Comparison of ENCODE assay signal across 8 cellular contexts in genomic region chr16:578870-579405, GRCh38. TPM values are rescaled to one million over a fixed set of nuclear protein-coding genes. Genes with fewer than 3 reads are reported as not detected.
A peak's percentile ranks its signal among the peaks of the same experiment; 100 is the strongest.
DNase-seq lines count a peak whose midpoint lies in the region; ATAC-seq, FAIRE-seq and TF ChIP-seq lines count a peak whose summit lies in the region.

No MANE protein-coding gene starts in this region.

- TF ChIP-seq EP300 in GM12878 (IDR thresholded peaks at IDR 0.05; ENCODE audit: borderline replicate concordance in 1 of 2, control insufficient read depth in 1 of 2, low read depth in 2 of 2, low read length in 2 of 2): no peak

- H2AFZ ChIP-seq in GM12878 (ENCODE audit: control insufficient read depth, low read depth, low read length): no peak overlapping the region

- TF ChIP-seq POLR2A in GM12878 (IDR thresholded peaks at IDR 0.05; ENCODE audit: low read depth, low read length): 0 out of 2 replicates have a peak, but pooled peaks have one; percentile 28

- no peak for FAIRE-seq in GM12878 (lab: Jason Lieb, UNC)

- CTCF ChIA-PET in GM12878 (lab: Yijun Ruan, JAX): interaction anchor here (1.1 kb wide), 1 partner anchor 9 kb away, joined by 5 read pairs; no protein-coding TSS in a partner anchor

- POLR2A ChIA-PET in GM12878 (lab: Charles Lee): no interaction called here

- RAD21 ChIA-PET in GM12878 (lab: Charles Lee; ENCODE audit: unreplicated experiment): no interaction called here

- no TSS peak for BruUV-seq in GM12878 (replicated peaks; lab: Mats Ljungman, UMichigan)

- no peaks in the 10 kb centered on the region for H3K27me3 ChIP-seq in BLaER1 treated with 17β-estradiol and CSF1 and Interleukin-3, amounts not matched to agents 10 nM and 100 nM
- H3K27me3 ChIP-seq in GM12878 (replicated peaks in 1 of 2; ENCODE audit: control insufficient read depth in 2 of 2, insufficient read depth in 2 of 2, low read length in 1 of 2): no peaks in the 10 kb centered on the region

- peak overlapping the region in 10 of 11 experiments; percentile 37 to 89 (median 58); a peak in 17 of 22 replicates for H3K4me2 ChIP-seq in BLaER1 treated with 17β-estradiol and CSF1 and Interleukin-3, amounts not matched to agents 10 nM and 100 nM
- no peak overlapping the region for H3K4me2 ChIP-seq in GM12878 (ENCODE audit: control insufficient read depth, insufficient read depth)

- peaks cover 9 to 39% (median 22%) of the 10 kb centered on the region in 11 experiments; a peak in 21 of 22 replicates for H3K36me3 ChIP-seq in BLaER1 treated with 17β-estradiol and CSF1 and Interleukin-3, amounts not matched to agents 10 nM and 100 nM
- H3K36me3 ChIP-seq in GM12878 (ENCODE audit: control insufficient read depth in 2 of 2, insufficient read depth in 2 of 2, low read length in 1 of 2): no peaks in the 10 kb centered on the region; a peak in 2 of 4 replicates

- H3K9me3 ChIP-seq in BLaER1 treated with 17β-estradiol and CSF1 and Interleukin-3, amounts not matched to agents 10 nM and 100 nM (replicated peaks in 1 of 11): no peaks in the 10 kb centered on the region
- H3K9me3 ChIP-seq in T-helper 17 cell (ENCODE audit: control insufficient read depth, low read length, poor library complexity, severe bottlenecking) (no peaks in the 10 kb centered on the region), GM12878 (replicated peaks; ENCODE audit: control insufficient read depth, insufficient read depth, low read length) (no peaks in the 10 kb centered on the region)

- H3K9me3 Mint-ChIP-seq in HFFc6: no peaks in the 10 kb centered on the region

- TF ChIP-seq RAD21 in GM12878 (IDR thresholded peaks at IDR 0.05; ENCODE audit: insufficient read depth, low read depth, low read length): peak; percentile 63

- 25% methylated on average over 33 of the region's 34 CpGs for WGBS in GM12878 (ENCODE audit: insufficient coverage, insufficient replicate concordance, low lambda C conversion rate, missing lambda C conversion rate)

- H3K36me3 Mint-ChIP-seq in HFFc6 (ENCODE audit: low read depth) (no peaks in the 10 kb centered on the region), T-helper 17 cell (ENCODE audit: low read depth) (no peaks in the 10 kb centered on the region)

- peaks cover 28 to 69% (median 62%) of the 10 kb centered on the region in 10 experiments for H3K4me1 ChIP-seq in BLaER1 treated with 17β-estradiol and CSF1 and Interleukin-3, amounts not matched to agents 10 nM and 100 nM
- H3K4me1 ChIP-seq in GM12878 (ENCODE audit: control insufficient read depth, insufficient read depth, low read length): no peaks in the 10 kb centered on the region

- H3K27ac Mint-ChIP-seq in HFFc6 (no peak overlapping the region), T-helper 17 cell (no peak overlapping the region)

- SMC1A ChIA-PET in GM12878 (lab: Charles Lee; ENCODE audit: uncharacterized antibody, unreplicated experiment): no interaction called here

- ATAC-seq in T-helper 17 cell (peak; percentile 95), GM12878 (peak; percentile 97), HG02938 (IDR thresholded peaks at IDR 0.05; ENCODE audit: unreplicated experiment) (no peak)

- H4K20me1 ChIP-seq in BLaER1 treated with 17β-estradiol and CSF1 and Interleukin-3, amounts not matched to agents 10 nM and 100 nM: peaks cover 0 to 65% (median 37%) of the 10 kb centered on the region in 11 experiments; a peak in 16 of 22 replicates
- no peaks in the 10 kb centered on the region for H4K20me1 ChIP-seq in GM12878 (ENCODE audit: control insufficient read depth, insufficient read depth)

- H3K4me1 Mint-ChIP-seq in HFFc6 (ENCODE audit: low read depth) (no peaks in the 10 kb centered on the region), T-helper 17 cell (peaks cover 7% of the 10 kb centered on the region)

- no peaks in the 10 kb centered on the region for H3K79me2 ChIP-seq in GM12878 (ENCODE audit: control insufficient read depth, insufficient read depth, low read length)

- H3K27me3 Mint-ChIP-seq in HFFc6 (ENCODE audit: insufficient read depth): no peaks in the 10 kb centered on the region
- H3K27me3 Mint-ChIP-seq in T-helper 17 cell: no peaks in the 10 kb centered on the region

- DNase-seq in HFFc6 (no peak), T-helper 17 cell (peak; percentile 41 to 57 (median 51)), GM12878 (ENCODE audit: low read depth, low spot score) (no peak), iPS-NIHi7 (ENCODE audit: extremely low spot score) (peak; percentile 85), amniotic stem cell (lab: John Stamatoyannopoulos, UW) (no peak)
- peak; percentile 79 for DNase-seq in stimulated activated CD4-positive, alpha-beta T cell treated with anti-CD3 and anti-CD28 coated beads, Interleukin-15, amount 100 ng/mL, for 24 hours

- intact Hi-C loops in GM12878 (cut with micrococcal nuclease; ENCODE audit: unreplicated experiment): loop anchor here (1.0 kb wide), 1 partner anchor 81 kb away; no protein-coding TSS in a partner anchor

- no peak overlapping the region; a peak in 1 of 20 replicates for H3K4me3 ChIP-seq in BLaER1 treated with 17β-estradiol and CSF1 and Interleukin-3, amounts not matched to agents 10 nM and 100 nM
- H3K4me3 ChIP-seq in GM12878: no peak overlapping the region

- peak overlapping the region in 4 of 11 experiments; percentile 39 to 56 (median 47); a peak in 3 of 22 replicates for H3K9ac ChIP-seq in BLaER1 treated with 17β-estradiol and CSF1 and Interleukin-3, amounts not matched to agents 10 nM and 100 nM
- H3K9ac ChIP-seq in GM12878 (ENCODE audit: control insufficient read depth, insufficient read depth, low read length): no peak overlapping the region

- peak; percentile 82 for TF ChIP-seq CTCF in HFFc6 (IDR thresholded peaks at IDR 0.05)
- TF ChIP-seq CTCF in GM12878 (IDR thresholded peaks at IDR 0.05 in 2 of 3, conservative IDR thresholded peaks at IDR 0.05 in 1 of 3; ENCODE audit: control insufficient read depth in 2 of 3, extremely low read depth in 1 of 3, insufficient read depth in 1 of 3, low read depth in 3 of 3, low read length in 3 of 3): peak; percentile 68 to 95 (median 88)

- no peak overlapping the region for H3K27ac ChIP-seq in BLaER1 treated with 17β-estradiol and CSF1 and Interleukin-3, amounts not matched to agents 10 nM and 100 nM
- H3K27ac ChIP-seq in GM12878 (ENCODE audit: control insufficient read depth, insufficient read depth): no peak overlapping the region

- in situ Hi-C loops in GM12878 (cut with MboI): no loop called here

- H3K4me3 Mint-ChIP-seq in HFFc6: no peak overlapping the region
- H3K4me3 Mint-ChIP-seq in T-helper 17 cell: no peak overlapping the region

RNA-seq across cellular contexts. Expression of gene PIGQ, which starts 9.2 kb away (rescaled TPM):
- 10 to 100 TPM; 30.4 to 39.5 (median 35.4) TPM for total RNA-seq in HFFc6 (2021; fragmentation: NEBNext Ultra II Directional; extraction: Animal tissue kit (Norgen Biotek cat#: 25700))
- total RNA-seq in T-helper 17 cell (10 to 100 TPM; 25.6 to 32.4 TPM), GM12878 (2014; rRNA removed) (15.5 and 17.5 TPM in 2 replicates), GM12878 (2014; rRNA removed; fragmentation: Illumina TruSeq; extraction: Trizol) (4.5 and 5.5 TPM in 2 replicates), GM12878 (2021) (24.0 and 31.3 TPM in 2 replicates)
- total RNA-seq in GM12878 (2013; cell fraction: nucleolus; rRNA removed): 39.2 and 47.0 TPM in 2 replicates
- 3.2 TPM for polyA plus RNA-seq in GM12878 (2011; ENCODE audit: low read depth)
- polyA plus RNA-seq in GM12878 (2011; rRNA removed) (2.0 and 5.7 TPM in 2 replicates), GM12878 (2014; fragmentation: Illumina TruSeq; extraction: Trizol) (1.9 and 4.4 TPM in 2 replicates), GM12878 (2014; fragmentation: Nextera tagmentation; extraction: Ambion mirVana) (1 to 10 TPM in 1 of 2 experiments, not detected in 1; 1.8 TPM), GM12878 (2014; rRNA removed) (26.6 and 28.5 TPM in 2 replicates), GM12878 (2016; fragmentation: Nextera tagmentation; extraction: Ambion mirVana) (10 to 100 TPM; 25.6 to 30.7 TPM)
- polyA plus RNA-seq in GM12878 (2011; cell fraction: cytosol; rRNA removed): 7.9 and 14.6 TPM in 2 replicates
- polyA plus RNA-seq in GM12878 (2011; cell fraction: nucleus; rRNA removed): 62.1 and 85.8 TPM in 2 replicates
- polyA plus RNA-seq in GM12878 (2012): 12.2 and 13.2 TPM in 2 replicates
- 7.8 and 15.8 TPM in 2 replicates for polyA minus RNA-seq in GM12878 (2011; rRNA and poly(A)+ RNA removed)
- polyA minus RNA-seq in GM12878 (2011; cell fraction: cytosol; rRNA and poly(A)+ RNA removed): 6.1 and 7.1 TPM in 2 replicates
- 16.1 and 27.3 TPM in 2 replicates for polyA minus RNA-seq in GM12878 (2011; cell fraction: nucleus; rRNA and poly(A)+ RNA removed)

RNA-seq across cellular contexts. Expression of gene RAB40C, which starts 10.9 kb away (rescaled TPM):
- total RNA-seq in HFFc6 (2021; fragmentation: NEBNext Ultra II Directional; extraction: Animal tissue kit (Norgen Biotek cat#: 25700)): 10 to 100 TPM; 11.3 to 14.8 (median 12.2) TPM
- 10 to 100 TPM; 10.6 to 11.6 TPM for total RNA-seq in T-helper 17 cell
- total RNA-seq in GM12878 (2013; cell fraction: nucleolus; rRNA removed): 9.6 and 12.5 TPM in 2 replicates
- total RNA-seq in GM12878 (2014; rRNA removed): 10.2 and 10.6 TPM in 2 replicates
- 1.8 and 3.3 TPM in 2 replicates for total RNA-seq in GM12878 (2014; rRNA removed; fragmentation: Illumina TruSeq; extraction: Trizol)
- 10.0 and 11.8 TPM in 2 replicates for total RNA-seq in GM12878 (2021)
- polyA plus RNA-seq in GM12878 (2011; ENCODE audit: low read depth): 2.0 TPM
- 2.1 and 3.9 TPM in 2 replicates for polyA plus RNA-seq in GM12878 (2011; rRNA removed)
- 7.3 and 10.2 TPM in 2 replicates for polyA plus RNA-seq in GM12878 (2011; cell fraction: cytosol; rRNA removed)
- polyA plus RNA-seq in GM12878 (2011; cell fraction: nucleus; rRNA removed): 12.8 and 17.3 TPM in 2 replicates
- 6.6 and 7.5 TPM in 2 replicates for polyA plus RNA-seq in GM12878 (2012)
- polyA plus RNA-seq in GM12878 (2014; fragmentation: Illumina TruSeq; extraction: Trizol): 2.0 TPM in 1 of 2 replicates, not detected in the other
- polyA plus RNA-seq in GM12878 (2014; fragmentation: Nextera tagmentation; extraction: Ambion mirVana): under 1 TPM; 0.06 to 0.35 TPM
- 12.8 and 14.3 TPM in 2 replicates for polyA plus RNA-seq in GM12878 (2014; rRNA removed)
- polyA plus RNA-seq in GM12878 (2016; fragmentation: Nextera tagmentation; extraction: Ambion mirVana): 1 to 10 TPM; 5.2 to 6.9 TPM
- polyA minus RNA-seq in GM12878 (2011; rRNA and poly(A)+ RNA removed): 2.6 and 6.1 TPM in 2 replicates
- polyA minus RNA-seq in GM12878 (2011; cell fraction: cytosol; rRNA and poly(A)+ RNA removed): 5.7 and 7.1 TPM in 2 replicates
- 2.7 TPM in 2 replicates for polyA minus RNA-seq in GM12878 (2011; cell fraction: nucleus; rRNA and poly(A)+ RNA removed)

RNA-seq across cellular contexts. Expression of gene NHLRC4, which starts 12.1 kb away (rescaled TPM):
- total RNA-seq in HFFc6 (2021; fragmentation: NEBNext Ultra II Directional; extraction: Animal tissue kit (Norgen Biotek cat#: 25700)): under 1 TPM in 5 of 6 experiments, not detected in 1; 0.24 to 0.58 (median 0.28) TPM
- total RNA-seq in T-helper 17 cell (1 to 10 TPM in 1 of 2 donors, under 1 TPM in 1; 0.86 to 1.4 TPM), GM12878 (2014; rRNA removed) (1.1 and 1.5 TPM in 2 replicates), GM12878 (2014; rRNA removed; fragmentation: Illumina TruSeq; extraction: Trizol) (0.13 and 0.18 TPM in 2 replicates), GM12878 (2021) (0.67 and 0.72 TPM in 2 replicates)
- total RNA-seq in GM12878 (2013; cell fraction: nucleolus; rRNA removed): 8.6 and 10.5 TPM in 2 replicates
- polyA plus RNA-seq in GM12878 (2011; ENCODE audit: low read depth): 0.54 TPM
- polyA plus RNA-seq in GM12878 (2011; rRNA removed) (0.35 and 0.57 TPM in 2 replicates), GM12878 (2014; fragmentation: Illumina TruSeq; extraction: Trizol) (0.07 TPM in 1 of 2 replicates, not detected in the other), GM12878 (2014; fragmentation: Nextera tagmentation; extraction: Ambion mirVana) (not detected), GM12878 (2014; rRNA removed) (0.97 and 1.1 TPM in 2 replicates), GM12878 (2016; fragmentation: Nextera tagmentation; extraction: Ambion mirVana) (under 1 TPM in 1 of 2 experiments, not detected in 1; 0.52 TPM)
- 0.79 and 0.85 TPM in 2 replicates for polyA plus RNA-seq in GM12878 (2011; cell fraction: cytosol; rRNA removed)
- 4.8 and 5.7 TPM in 2 replicates for polyA plus RNA-seq in GM12878 (2011; cell fraction: nucleus; rRNA removed)
- polyA plus RNA-seq in GM12878 (2012): 1.6 TPM in 2 replicates
- 0.29 and 0.52 TPM in 2 replicates for polyA minus RNA-seq in GM12878 (2011; rRNA and poly(A)+ RNA removed)
- polyA minus RNA-seq in GM12878 (2011; cell fraction: cytosol; rRNA and poly(A)+ RNA removed): 0.53 TPM in 1 of 2 replicates, not detected in the other
- 2.0 and 3.3 TPM in 2 replicates for polyA minus RNA-seq in GM12878 (2011; cell fraction: nucleus; rRNA and poly(A)+ RNA removed)

RNA-seq across cellular contexts. Expression of gene PRR35, which starts 18.7 kb away (rescaled TPM):
- total RNA-seq in HFFc6 (2021; fragmentation: NEBNext Ultra II Directional; extraction: Animal tissue kit (Norgen Biotek cat#: 25700)): not detected
- total RNA-seq in T-helper 17 cell: not detected
- total RNA-seq in GM12878 (2013; cell fraction: nucleolus; rRNA removed): not detected in 2 replicates
- total RNA-seq in GM12878 (2014; rRNA removed): not detected in 2 replicates
- total RNA-seq in GM12878 (2014; rRNA removed; fragmentation: Illumina TruSeq; extraction: Trizol): not detected in 2 replicates
- total RNA-seq in GM12878 (2021): not detected in 2 replicates
- not detected for polyA plus RNA-seq in GM12878 (2011; ENCODE audit: low read depth)
- not detected in 2 replicates for polyA plus RNA-seq in GM12878 (2011; rRNA removed)
- polyA plus RNA-seq in GM12878 (2011; cell fraction: cytosol; rRNA removed): not detected in 2 replicates
- polyA plus RNA-seq in GM12878 (2011; cell fraction: nucleus; rRNA removed): not detected in 2 replicates
- not detected in 2 replicates for polyA plus RNA-seq in GM12878 (2012)
- polyA plus RNA-seq in GM12878 (2014; fragmentation: Illumina TruSeq; extraction: Trizol): not detected in 2 replicates
- not detected for polyA plus RNA-seq in GM12878 (2014; fragmentation: Nextera tagmentation; extraction: Ambion mirVana)
- not detected in 2 replicates for polyA plus RNA-seq in GM12878 (2014; rRNA removed)
- not detected for polyA plus RNA-seq in GM12878 (2016; fragmentation: Nextera tagmentation; extraction: Ambion mirVana)
- polyA minus RNA-seq in GM12878 (2011; rRNA and poly(A)+ RNA removed): not detected in 2 replicates
- polyA minus RNA-seq in GM12878 (2011; cell fraction: cytosol; rRNA and poly(A)+ RNA removed): not detected in 2 replicates
- polyA minus RNA-seq in GM12878 (2011; cell fraction: nucleus; rRNA and poly(A)+ RNA removed): not detected in 2 replicates

RNA-seq across cellular contexts. Expression of gene CAPN15, which starts 51.4 kb away (rescaled TPM):
- 10 to 100 TPM; 35.3 to 41.4 (median 40.2) TPM for total RNA-seq in HFFc6 (2021; fragmentation: NEBNext Ultra II Directional; extraction: Animal tissue kit (Norgen Biotek cat#: 25700))
- total RNA-seq in T-helper 17 cell (10 to 100 TPM; 63.9 to 71.0 TPM), GM12878 (2014; rRNA removed) (30.3 and 35.8 TPM in 2 replicates), GM12878 (2014; rRNA removed; fragmentation: Illumina TruSeq; extraction: Trizol) (6.9 and 8.0 TPM in 2 replicates), GM12878 (2021) (66.7 and 78.5 TPM in 2 replicates)
- total RNA-seq in GM12878 (2013; cell fraction: nucleolus; rRNA removed): 70.5 and 96.8 TPM in 2 replicates
- polyA plus RNA-seq in GM12878 (2011; ENCODE audit: low read depth): 4.9 TPM
- polyA plus RNA-seq in GM12878 (2011; rRNA removed) (4.4 and 12.8 TPM in 2 replicates), GM12878 (2014; fragmentation: Illumina TruSeq; extraction: Trizol) (0.62 and 3.8 TPM in 2 replicates), GM12878 (2014; fragmentation: Nextera tagmentation; extraction: Ambion mirVana) (1 to 10 TPM in 1 of 2 experiments, under 1 TPM in 1; 0.40 to 1.1 TPM), GM12878 (2014; rRNA removed) (40.2 and 48.8 TPM in 2 replicates), GM12878 (2016; fragmentation: Nextera tagmentation; extraction: Ambion mirVana) (1 to 10 TPM; 7.7 to 8.6 TPM)
- 15.5 and 29.7 TPM in 2 replicates for polyA plus RNA-seq in GM12878 (2011; cell fraction: cytosol; rRNA removed)
- polyA plus RNA-seq in GM12878 (2011; cell fraction: nucleus; rRNA removed): 103 and 157 TPM in 2 replicates
- polyA plus RNA-seq in GM12878 (2012): 25.2 and 27.2 TPM in 2 replicates
- polyA minus RNA-seq in GM12878 (2011; rRNA and poly(A)+ RNA removed): 10.8 and 27.2 TPM in 2 replicates
- polyA minus RNA-seq in GM12878 (2011; cell fraction: cytosol; rRNA and poly(A)+ RNA removed): 25.5 and 28.9 TPM in 2 replicates
- 14.6 and 33.4 TPM in 2 replicates for polyA minus RNA-seq in GM12878 (2011; cell fraction: nucleus; rRNA and poly(A)+ RNA removed)

Comparison
In these comparisons a context has a peak if more than half of its experiments do, and no peak if none do; other contexts are left out.
1. DNase-seq: peak in T-helper 17 cell (3 of 3), iPS-NIHi7 (single experiment) and stimulated activated CD4-positive, alpha-beta T cell treated with anti-CD3 and anti-CD28 coated beads, Interleukin-15, amount 100 ng/mL, for 24 hours (single experiment); none in HFFc6 (single experiment), GM12878 (single experiment) and amniotic stem cell (single experiment).